In genomic region chr10:75399461-75400162, GRCh38 we compare ENCODE assay signal across 8 cellular contexts. TPM values are rescaled to one million over a fixed set of nuclear protein-coding genes. Genes with fewer than 3 reads are reported as not detected.
DNase-seq lines count a peak whose midpoint lies in the region; ATAC-seq and TF ChIP-seq lines count a peak whose summit lies in the region.

No MANE protein-coding gene starts in this region.

- H3K9me3 ChIP-seq in MM.1S (replicated peaks; ENCODE audit: insufficient read depth, low read length) = no peaks in the 10 kb centered on the region

- peaks cover 97% of the 10 kb centered on the region for H3K27me3 Mint-ChIP-seq in WTC11 (ENCODE audit: low read depth)

- no peaks in the 10 kb centered on the region for H3K4me1 ChIP-seq in MM.1S (ENCODE audit: low read length)

- CTCF ChIA-PET in WTC11 (lab: Charles Lee) = interaction anchor here (0.6 to 4.2 kb wide), 13 partner anchors 10 to 904 kb away, joined by 3 to 30 read pairs (median 5); no protein-coding TSS in a partner anchor

- intact Hi-C loops in lower leg skin (cut with DNase I; ENCODE audit: low total_unique reads) = no loop called here

- peaks cover 25% of the 10 kb centered on the region for H3F3A ChIP-seq in MM.1S (ENCODE audit: insufficient read depth, low read length)

- H3K27me3 ChIP-seq in MM.1S (replicated peaks; ENCODE audit: insufficient read depth, low read length) = no peaks in the 10 kb centered on the region

- 0 to 25% methylated on average over 16 of the region's 71 CpGs for WGBS in lower leg skin, 2 donors

- H3K4me1 Mint-ChIP-seq in WTC11 = peaks cover 37% of the 10 kb centered on the region
- peaks cover 36% of the 10 kb centered on the region for H3K4me1 Mint-ChIP-seq in stimulated activated effector memory CD8-positive, alpha-beta T cell treated with anti-CD3 and anti-CD28 coated beads, Interleukin-12 subunit alpha, Interleukin-12 subunit beta, amount 100 ng/mL, for 72 hours

- DNase-seq in NCI-H748 (lab: John Stamatoyannopoulos, UW; ENCODE audit: unreplicated experiment) = peak; percentile 65
- DNase-seq in NCI-H748 treated with DMSO at 0.1 percent for 48 hours (lab: John Stamatoyannopoulos, UW) = no peak
- DNase-seq in MM.1S = peak; percentile 70
- peak; percentile 81 for DNase-seq in WTC11 (ENCODE audit: low spot score)
- peak; percentile 87 for DNase-seq in ecto neural progenitor cell (ENCODE audit: low spot score)
- DNase-seq in lower leg skin (ENCODE audit: low spot score in 2 of 2) = peak; percentile 79 to 97
- DNase-seq in stimulated activated effector memory CD8-positive, alpha-beta T cell treated with anti-CD3 and anti-CD28 coated beads, Interleukin-12 subunit alpha, Interleukin-12 subunit beta, amount 100 ng/mL, for 72 hours (ENCODE audit: low spot score in 2 of 2) = peak in 1 of 2 donors; percentile 61
- no peak for DNase-seq in AML-193 (lab: John Stamatoyannopoulos, UW)

- peak overlapping the region; percentile 82; the same call in 1 of the 2 replicates for H3K9ac ChIP-seq in MM.1S (ENCODE audit: low read length)

- peak overlapping the region; percentile 95 for H2AFZ ChIP-seq in MM.1S (ENCODE audit: low read length)

- POLR2A ChIA-PET in WTC11 (lab: Charles Lee) = no interaction called here

- H3K36me3 ChIP-seq in MM.1S (replicated peaks; ENCODE audit: insufficient read depth, low read length) = no peaks in the 10 kb centered on the region

- H3K4me3 ChIP-seq in MM.1S (ENCODE audit: low read length) (peak overlapping the region; percentile 99), lower leg skin (ENCODE audit: low read depth, poor library complexity, severe bottlenecking) (peak overlapping the region; percentile 67)

- peak overlapping the region; percentile 98 for H3K4me2 ChIP-seq in MM.1S (ENCODE audit: low read depth, low read length)

- H3K27ac Mint-ChIP-seq in WTC11 = no peak overlapping the region
- H3K27ac Mint-ChIP-seq in stimulated activated effector memory CD8-positive, alpha-beta T cell treated with anti-CD3 and anti-CD28 coated beads, Interleukin-12 subunit alpha, Interleukin-12 subunit beta, amount 100 ng/mL, for 72 hours = no peak overlapping the region

- no peaks in the 10 kb centered on the region for H4K20me1 ChIP-seq in MM.1S (ENCODE audit: insufficient read depth, low read length)

- no peak for TF ChIP-seq POLR2A in lower leg skin (IDR thresholded peaks at IDR 0.05)

- peak; percentile 39 for TF ChIP-seq CTCF in MM.1S (IDR thresholded peaks at IDR 0.05; ENCODE audit: low read length)
- TF ChIP-seq CTCF in WTC11 (IDR thresholded peaks at IDR 0.05) = no peak
- no peak for TF ChIP-seq CTCF in lower leg skin (IDR thresholded peaks at IDR 0.05)

- H3K4me3 Mint-ChIP-seq in WTC11 = peak overlapping the region; percentile 74
- peak overlapping the region; percentile 73 for H3K4me3 Mint-ChIP-seq in stimulated activated effector memory CD8-positive, alpha-beta T cell treated with anti-CD3 and anti-CD28 coated beads, Interleukin-12 subunit alpha, Interleukin-12 subunit beta, amount 100 ng/mL, for 72 hours

- H3K27ac ChIP-seq in MM.1S (ENCODE audit: low read length) = no peak overlapping the region

- no peaks in the 10 kb centered on the region for H3K9me3 Mint-ChIP-seq in WTC11
- no peaks in the 10 kb centered on the region for H3K9me3 Mint-ChIP-seq in stimulated activated effector memory CD8-positive, alpha-beta T cell treated with anti-CD3 and anti-CD28 coated beads, Interleukin-12 subunit alpha, Interleukin-12 subunit beta, amount 100 ng/mL, for 72 hours

- H3K79me2 ChIP-seq in MM.1S (ENCODE audit: low read length) = peaks cover 25% of the 10 kb centered on the region

- no peaks in the 10 kb centered on the region for H3K36me3 Mint-ChIP-seq in WTC11
- peaks cover 5% of the 10 kb centered on the region for H3K36me3 Mint-ChIP-seq in stimulated activated effector memory CD8-positive, alpha-beta T cell treated with anti-CD3 and anti-CD28 coated beads, Interleukin-12 subunit alpha, Interleukin-12 subunit beta, amount 100 ng/mL, for 72 hours

- no peaks in the 10 kb centered on the region for H3K9me2 ChIP-seq in MM.1S (replicated peaks; ENCODE audit: insufficient read depth, low read length)

- ATAC-seq in WTC11 = peak; percentile 2
- no peak for ATAC-seq in stimulated activated effector memory CD8-positive, alpha-beta T cell treated with anti-CD3 and anti-CD28 coated beads, Interleukin-12 subunit alpha, Interleukin-12 subunit beta, amount 100 ng/mL, for 72 hours

TF ChIP-seq in WTC11, 78 proteins besides CTCF, POLR2A, EP300 and RAD21:
- TF ChIP-seq HMGXB4 (CRISPR knock-in tag; IDR thresholded peaks at IDR 0.05) (peak; percentile 30; the same call in 1 of the 2 replicates), NFATC4 (CRISPR knock-in tag; IDR thresholded peaks at IDR 0.05) (no peak), USF2 (CRISPR knock-in tag; IDR thresholded peaks at IDR 0.05) (0 out of 2 replicates have a peak, but pooled peaks have one; percentile 2)

RNA-seq across cellular contexts. Expression of gene ZNF503, which starts 2.0 kb away (rescaled TPM):
- total RNA-seq in WTC11 (2021) (0.25 to 0.39 TPM (median 0.34 TPM) in 3 replicates), lower leg skin (1 to 10 TPM; 4.8 to 8.6 (median 7.4) TPM)

RNA-seq across cellular contexts. Expression of gene LRMDA, which starts 31.8 kb away (rescaled TPM):
- total RNA-seq in WTC11 (2021) (0.48 to 0.92 TPM (median 0.78 TPM) in 3 replicates), lower leg skin (1 to 10 TPM in 3 of 4 donors, under 1 TPM in 1; 0.76 to 6.4 (median 1.3) TPM)

Comparison
In these comparisons a context has a peak if more than half of its experiments do, and no peak if none do; other contexts are left out.
1. DNase-seq: peak in NCI-H748 (single experiment), MM.1S (single experiment), WTC11 (single experiment), ecto neural progenitor cell (single experiment) and lower leg skin (2 of 2); none in NCI-H748 treated with DMSO at 0.1 percent for 48 hours (single experiment) and AML-193 (0 of 2).